In genomic region chr6:163491901-163492300, GRCh38 we compare ENCODE assay signal across 14 cellular contexts.
"Had no signal": no experiment of that assay in that cellular context is flagged by ENCODE, and none has a peak within 500 bp of the region (broad histone marks: within the 10 kb centered on the region; RNA-seq: fewer than 3 reads in every experiment).

No MANE protein-coding gene starts in this region.

- DNase-seq: activated CD4-positive, alpha-beta T cell treated with anti-CD3 and anti-CD28 coated beads, Interleukin-2, amount 50 U/mL, for 4 hours; activated effector memory CD4-positive, alpha-beta T cell treated with anti-CD3 and anti-CD28 coated beads, Interleukin-2, amount 50 U/mL, for 16 hours; activated naive CD4-positive, alpha-beta T cell treated with anti-CD3 and anti-CD28 coated beads, Interleukin-2, amount 50 U/mL, for 16 hours; cerebellar nuclear complex; effector CD8-positive, alpha-beta T cell; naive B cell; stimulated activated CD4-positive, alpha-beta T cell treated with anti-CD3 and anti-CD28 coated beads, Interleukin-12 subunit alpha, Interleukin-12 subunit beta, amount 100 ng/mL, for 4 hours; stimulated activated CD4-positive, alpha-beta T cell treated with anti-CD3 and anti-CD28 coated beads, Interleukin-1b, Interleukin-23, amount 100 ng/mL, for 48 hours; stimulated activated naive CD8-positive, alpha-beta T cell treated with anti-CD3 and anti-CD28 coated beads, Interleukin-15, Interleukin-2, amounts not matched to agents 100 U/mL and 50 U/mL, for 24 hours; SW 1271 had no signal

- H3K9me3 ChIP-seq: ascending aorta, esophagus muscularis mucosa, mucosa of descending colon had no signal

- ATAC-seq: activated T-cell treated with anti-CD3 and anti-CD28 coated beads, Interleukin-2, amount 50 U/mL, for 72 hours; stimulated activated naive CD8-positive, alpha-beta T cell treated with anti-CD3 and anti-CD28 coated beads, Interleukin-15, Interleukin-2, amounts not matched to agents 100 U/mL and 50 U/mL, for 24 hours had no signal

- H3K4me3 ChIP-seq: ascending aorta, esophagus muscularis mucosa, mucosa of descending colon had no signal

- H3K27me3 ChIP-seq: ascending aorta, esophagus muscularis mucosa had no signal

- H3K36me3 ChIP-seq: ascending aorta, esophagus muscularis mucosa had no signal
